Comparison of ENCODE assay signal across 16 cellular contexts in the genomic region with DNA sequence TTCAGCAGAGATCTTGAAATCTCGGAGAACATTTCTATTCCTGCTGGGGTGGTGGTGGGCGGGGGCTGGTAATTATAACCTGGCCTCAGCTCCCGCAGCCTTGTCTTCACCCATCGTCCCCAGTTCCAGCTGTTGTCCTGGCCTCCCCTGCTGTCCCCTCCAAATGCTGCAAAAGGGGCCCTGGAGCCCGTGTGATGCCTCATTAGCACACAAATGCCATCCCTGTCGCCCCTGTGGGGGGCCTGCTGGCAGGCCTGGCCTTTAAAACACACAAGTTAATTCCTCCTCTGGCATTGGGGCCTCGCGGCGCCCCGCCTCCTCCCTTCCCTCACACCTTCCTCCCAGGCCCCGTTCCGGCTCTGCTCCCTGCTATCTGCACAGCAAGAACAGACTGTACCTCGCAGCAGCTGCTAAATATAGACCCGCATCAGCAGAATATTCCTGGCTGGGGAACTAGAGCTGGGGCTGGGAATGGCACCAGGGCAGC.
DNase-seq lines count a peak whose midpoint lies in the region; ATAC-seq and TF ChIP-seq lines count a peak whose summit lies in the region.
"Had no signal": no experiment of that assay in that cellular context is flagged by ENCODE, and none has a peak within 500 bp of the region (broad histone marks: within the 10 kb centered on the region; RNA-seq: fewer than 3 reads in every experiment).

No MANE protein-coding gene starts in this region.

- TF ChIP-seq CTCF in psoas muscle (IDR thresholded peaks at IDR 0.05) = no peak

- H3K9me3 ChIP-seq in HUES6 (ENCODE audit: control insufficient read depth, insufficient read depth, low read depth, low read length) = no peaks in the 10 kb centered on the region
- H3K9me3 ChIP-seq in psoas muscle = no peaks in the 10 kb centered on the region
- H3K9me3 ChIP-seq: SK-N-SH had no signal

- intact Hi-C loops in left cardiac atrium (cut with DNase I) (no loop called here), psoas muscle (cut with DNase I) (no loop called here)

- H3K27ac ChIP-seq in HUES6 (ENCODE audit: low read depth, low read length) (no peak overlapping the region), psoas muscle (peak overlapping the region; percentile 66)

- DNase-seq in anterior cingulate cortex (lab: John Stamatoyannopoulos, UW) (peak in 44 of 58 donors; percentile 7 to 88 (median 42)), left cardiac atrium (peak; percentile 76), psoas muscle (peak; percentile 66 to 90), NCI-H2107 (lab: John Stamatoyannopoulos, UW) (no peak)
- DNase-seq: activated CD8-positive, alpha-beta memory T cell treated with anti-CD3 and anti-CD28 coated beads for 24 hours; activated naive CD4-positive, alpha-beta T cell treated with anti-CD3 and anti-CD28 coated beads for 36 hours; central memory CD4-positive, alpha-beta T cell; nephron progenitor cell; OCI-M1; SK-N-SH; stimulated activated CD4-positive, alpha-beta T cell treated with anti-CD3 and anti-CD28 coated beads, Interleukin-12 subunit alpha, Interleukin-12 subunit beta, amount 100 ng/mL, for 4 hours had no signal

- H3K4me3 ChIP-seq in HUES6 (ENCODE audit: low read depth, low read length) (no peak overlapping the region), psoas muscle (no peak overlapping the region)
- H3K4me3 ChIP-seq: lung had no signal

- H3K36me3 ChIP-seq in HUES6 (ENCODE audit: control insufficient read depth, insufficient read depth, low read length) = no peaks in the 10 kb centered on the region
- no peaks in the 10 kb centered on the region for H3K36me3 ChIP-seq in psoas muscle (ENCODE audit: insufficient read depth in 1 of 2, low read depth in 1 of 2)

- H3K27me3 ChIP-seq in HUES6 (ENCODE audit: control insufficient read depth, insufficient read depth, low read length) (peaks cover under 1% of the 10 kb centered on the region; the same call in 1 of the 2 replicates), psoas muscle (ENCODE audit: insufficient read depth in 3 of 3, low read length in 2 of 3) (peaks cover 0 to 9% (median 4%) of the 10 kb centered on the region in 3 donors)

- peak overlapping the region; percentile 30 for H3K9ac ChIP-seq in HUES6 (ENCODE audit: low read length)
- H3K9ac ChIP-seq: SK-N-SH had no signal

- ATAC-seq in left cardiac atrium = peak; percentile 90 to 91
- peak; percentile 93 to 96 (median 94) for ATAC-seq in psoas muscle
- no peak for ATAC-seq in GM19455 (IDR thresholded peaks at IDR 0.05; ENCODE audit: unreplicated experiment)
- no peak for ATAC-seq in GM18873 (IDR thresholded peaks at IDR 0.05; ENCODE audit: low FRiP score, unreplicated experiment)
- ATAC-seq in GM19023 (IDR thresholded peaks at IDR 0.05; ENCODE audit: unreplicated experiment) = no peak

- H3K4me1 ChIP-seq in HUES6 (ENCODE audit: control insufficient read depth, insufficient read depth, low read length) = peaks cover 35% of the 10 kb centered on the region
- H3K4me1 ChIP-seq in psoas muscle = peaks cover 23% of the 10 kb centered on the region

- 10 to 18% (median 13%) methylated on average over 14 of the region's 14 CpGs for WGBS in psoas muscle, 3 donors

Comparison
In these comparisons a context has a peak if more than half of its experiments do, and no peak if none do; other contexts are left out.
1. ATAC-seq: peak in left cardiac atrium (2 of 2) and psoas muscle (4 of 4); none in GM19455 (single experiment), GM18873 (single experiment) and GM19023 (single experiment).